In genomic region chr11:95082576-95083001, GRCh38 we compare ENCODE assay signal across 20 cellular contexts. TPM values are rescaled to one million over a fixed set of nuclear protein-coding genes. Genes with fewer than 3 reads are reported as not detected.
A peak's percentile ranks its signal among the peaks of the same experiment; 100 is the strongest.
DNase-seq lines count a peak whose midpoint lies in the region; ATAC-seq lines count a peak whose summit lies in the region.
"Had no signal": no experiment of that assay in that cellular context is flagged by ENCODE, and none has a peak within 500 bp of the region (broad histone marks: within the 10 kb centered on the region; RNA-seq: fewer than 3 reads in every experiment).

No MANE protein-coding gene starts in this region.

- H3K9me3 ChIP-seq in right cardiac atrium (ENCODE audit: control insufficient read depth, low read length), result no peaks in the 10 kb centered on the region

- peaks cover 3% of the 10 kb centered on the region for H3K4me1 ChIP-seq in right cardiac atrium (ENCODE audit: control insufficient read depth, insufficient read depth, low read length)

- H3K27ac ChIP-seq in right cardiac atrium (ENCODE audit: low read length), result peak overlapping the region; percentile 85
- H3K27ac ChIP-seq: epithelial cell of prostate, foreskin keratinocyte had no signal

- WGBS in right cardiac atrium, result 91% methylated on average over 2 of the region's 2 CpGs

- intact Hi-C loops in right cardiac atrium (cut with DNase I), result no loop called here
- intact Hi-C loops in Right ventricle myocardium inferior (cut with DNase I), result no loop called here

- no peak for ATAC-seq in right cardiac atrium
- no peak for ATAC-seq in Right ventricle myocardium inferior
- no peak for ATAC-seq in GM18858 (IDR thresholded peaks at IDR 0.05; ENCODE audit: unreplicated experiment)
- no peak for ATAC-seq in esophagus mucosa
- ATAC-seq: foreskin keratinocyte, Panc1 had no signal

- DNase-seq in right cardiac atrium, result no peak
- no peak for DNase-seq in Right ventricle myocardium inferior (ENCODE audit: missing footprints)
- peak; percentile 98 for DNase-seq in globus pallidus (ENCODE audit: low spot score)
- DNase-seq in pons (ENCODE audit: low spot score), result peak; percentile 99
- no peak for DNase-seq in DMS114 treated with DMSO at 0.1 percent for 48 hours (lab: John Stamatoyannopoulos, UW; ENCODE audit: unreplicated experiment)
- no peak for DNase-seq in stimulated activated CD8-positive, alpha-beta memory T cell treated with anti-CD3 and anti-CD28 coated beads, Interleukin-4, amount 100 ng/mL, for 48 hours
- DNase-seq: ACHN; activated naive CD8-positive, alpha-beta T cell treated with anti-CD3 and anti-CD28 coated beads, Interleukin-2, amount 10 ng/mL, durations not matched to agents 7 days and 5 days; DMS153; foreskin keratinocyte; NCI-H1105; T1000 had no signal

- H3K4me3 ChIP-seq in right cardiac atrium (ENCODE audit: low read length), result no peak overlapping the region

- no peaks in the 10 kb centered on the region for H3K27me3 ChIP-seq in right cardiac atrium (ENCODE audit: control insufficient read depth, insufficient read depth)
- H3K27me3 ChIP-seq: foreskin keratinocyte had no signal

RNA-seq across cellular contexts. Expression of gene ENDOD1, which starts 7.1 kb away (rescaled TPM):
- 10 to 100 TPM; 12.0 to 19.5 (median 14.6) TPM for total RNA-seq in right cardiac atrium
- 8.8 TPM for polyA plus RNA-seq in right cardiac atrium
- total RNA-seq in Right ventricle myocardium inferior, result 11.2 TPM
- total RNA-seq in esophagus mucosa, result 28.3 TPM

RNA-seq across cellular contexts. Expression of gene SRSF8, which starts 15.9 kb away (rescaled TPM):
- total RNA-seq in right cardiac atrium (10 to 100 TPM; 30.5 to 39.4 (median 35.0) TPM), Right ventricle myocardium inferior (22.8 TPM), esophagus mucosa (30.4 TPM)
- polyA plus RNA-seq in right cardiac atrium, result 32.1 TPM

RNA-seq across cellular contexts. Expression of gene KDM4F, which starts 33.4 kb away (rescaled TPM):
- total RNA-seq in right cardiac atrium (not detected), Right ventricle myocardium inferior (not detected), esophagus mucosa (not detected)
- not detected for polyA plus RNA-seq in right cardiac atrium
- total RNA-seq: activated naive CD8-positive, alpha-beta T cell treated with anti-CD3 and anti-CD28 coated beads, Interleukin-2, amount 10 ng/mL, durations not matched to agents 7 days and 5 days; activated T-helper 1 cell treated with anti-CD3 and anti-CD28 coated beads, Interleukin-12 subunit alpha, Interleukin-12 subunit beta, Interleukin-2, Interleukin-4 antibody, amounts not matched to agents 30 ng/mL and 10 ng/mL and 1 ng/mL, durations not matched to agents 14 hours and 24 hours and 36 hours; foreskin keratinocyte; mesothelial cell of epicardium; NCI-H460; renal cortical epithelial cell had no signal
- polyA plus RNA-seq: foreskin keratinocyte had no signal

RNA-seq across cellular contexts. Expression of gene KDM4E, which starts 57.5 kb away (rescaled TPM):
- total RNA-seq in right cardiac atrium (not detected), Right ventricle myocardium inferior (not detected), esophagus mucosa (not detected)
- polyA plus RNA-seq in right cardiac atrium, result not detected
- total RNA-seq: activated naive CD8-positive, alpha-beta T cell treated with anti-CD3 and anti-CD28 coated beads, Interleukin-2, amount 10 ng/mL, durations not matched to agents 7 days and 5 days; activated T-helper 1 cell treated with anti-CD3 and anti-CD28 coated beads, Interleukin-12 subunit alpha, Interleukin-12 subunit beta, Interleukin-2, Interleukin-4 antibody, amounts not matched to agents 30 ng/mL and 10 ng/mL and 1 ng/mL, durations not matched to agents 14 hours and 24 hours and 36 hours; foreskin keratinocyte; mesothelial cell of epicardium; NCI-H460; renal cortical epithelial cell had no signal
- polyA plus RNA-seq: foreskin keratinocyte had no signal

Comparison
In these comparisons a context has a peak if more than half of its experiments do, and no peak if none do; other contexts are left out.
1. DNase-seq: peak in globus pallidus (single experiment) and pons (single experiment); none in right cardiac atrium (0 of 3), Right ventricle myocardium inferior (single experiment), DMS114 treated with DMSO at 0.1 percent for 48 hours (single experiment) and stimulated activated CD8-positive, alpha-beta memory T cell treated with anti-CD3 and anti-CD28 coated beads, Interleukin-4, amount 100 ng/mL, for 48 hours (single experiment).